ENCODE assay signal across 17 cellular contexts in the genomic region with DNA sequence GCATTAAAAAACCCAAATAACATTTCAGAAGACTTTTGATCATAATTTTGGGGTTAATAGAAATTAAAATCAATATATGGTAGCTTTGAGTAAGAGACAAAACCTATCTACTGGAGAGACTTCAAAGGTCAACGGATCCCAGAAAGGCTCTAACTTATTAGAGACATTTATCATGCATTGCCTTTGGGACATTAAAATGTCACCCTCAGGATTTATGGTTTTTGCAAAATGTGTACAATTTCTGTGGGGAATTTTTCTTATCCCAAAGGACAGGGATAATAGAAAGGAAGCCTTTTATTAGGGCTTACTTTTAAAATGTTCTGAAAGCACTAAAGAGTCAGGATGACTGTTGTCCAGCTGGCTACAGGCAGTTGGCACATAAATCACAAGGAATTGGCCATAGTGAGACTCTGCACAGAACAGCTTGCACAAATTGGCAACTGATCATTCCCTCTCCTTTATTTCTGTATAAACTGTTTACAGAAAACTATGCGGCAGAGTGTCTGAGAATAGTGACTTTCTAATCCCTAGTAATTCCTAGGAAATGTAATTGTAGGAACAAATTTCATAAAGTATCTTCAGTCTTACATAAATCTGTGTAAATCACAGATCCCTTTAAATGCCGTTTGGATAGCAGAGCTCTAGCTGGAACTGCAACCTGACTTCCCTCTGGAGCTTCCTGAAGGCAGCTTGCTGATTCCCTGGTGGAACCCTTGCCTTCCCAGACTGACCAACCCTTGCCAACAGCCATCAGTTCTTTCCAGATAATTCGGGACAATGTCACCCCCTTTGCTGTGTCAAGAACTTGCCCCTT.
DNase-seq lines count a peak whose midpoint lies in the region; ATAC-seq, FAIRE-seq and TF ChIP-seq lines count a peak whose summit lies in the region.
"Had no signal": no experiment of that assay in that cellular context is flagged by ENCODE, and none has a peak within 500 bp of the region (broad histone marks: within the 10 kb centered on the region; RNA-seq: fewer than 3 reads in every experiment).

No MANE protein-coding gene starts in this region.

- FAIRE-seq in endometrium (lab: Jason Lieb, UNC): peak; percentile 29
- FAIRE-seq: GM12892 had no signal

- in situ Hi-C loops in transverse colon (cut with MboI; ENCODE audit: low pct_ligation_motif_present in 1 of 4, low pct_unique_long_range_greater_than_20kb in 1 of 4, low sequenced_read_pairs in 3 of 4): no loop called here

- H3K4me3 ChIP-seq in lung (no peak overlapping the region), transverse colon (no peak overlapping the region)
- H3K4me3 ChIP-seq: spleen had no signal

- WGBS in lung, 2 donors: 52 to 65% methylated on average over 4 of the region's 4 CpGs
- WGBS in transverse colon (ENCODE audit: low coverage in 1 of 2), 2 donors: 27 to 42% methylated on average over 3 to 4 of the region's 4 CpGs

- intact Hi-C loops in transverse colon (cut with DNase I; ENCODE audit: low total_unique reads): no loop called here

- H3K36me3 ChIP-seq in lung (ENCODE audit: control insufficient read depth in 2 of 2, insufficient read depth in 2 of 2, low read length in 2 of 2) (no peaks in the 10 kb centered on the region), transverse colon (no peaks in the 10 kb centered on the region)
- H3K36me3 ChIP-seq: spleen had no signal

- TF ChIP-seq POLR2A in transverse colon (IDR thresholded peaks at IDR 0.05): no peak

- peak overlapping the region; percentile 14 to 20 for H3K27ac ChIP-seq in lung (ENCODE audit: low read depth in 1 of 2, low read length in 1 of 2)
- H3K27ac ChIP-seq in transverse colon: peak overlapping the region; percentile 3 to 43 (median 32)
- H3K27ac ChIP-seq: spleen had no signal

- TF ChIP-seq EP300 in transverse colon (IDR thresholded peaks at IDR 0.05; ENCODE audit: low read depth): no peak

- DNase-seq in LHCN-M2 (ENCODE audit: low read depth) (peak; percentile 92), lung (ENCODE audit: low spot score) (no peak), transverse colon (peak; percentile 24), NCI-H2196 (lab: John Stamatoyannopoulos, UW; ENCODE audit: unreplicated experiment) (no peak), NCI-H187 (lab: John Stamatoyannopoulos, UW) (no peak)
- DNase-seq: activated CD4-positive, alpha-beta T cell treated with anti-CD3 and anti-CD28 coated beads, Interleukin-2, amount 50 U/mL, for 48 hours; activated naive CD4-positive, alpha-beta T cell treated with anti-CD3 and anti-CD28 coated beads, Interleukin-2, amount 10 ng/mL, durations not matched to agents 7 days and 5 days; Calu3; cortex of kidney; naive B cell; NCI-H1092; NK-92 treated with Interleukin-12 subunit alpha and Interleukin-12 subunit beta, amount 100 ng/mL, for 24 hours; spleen; T-helper 1 cell had no signal

- ATAC-seq in lung (ENCODE audit: insufficient read depth, low FRiP score) (no peak), HG03520 (IDR thresholded peaks at IDR 0.05; ENCODE audit: unreplicated experiment) (no peak)

- no peaks in the 10 kb centered on the region for H3K27me3 ChIP-seq in lung (ENCODE audit: control insufficient read depth, insufficient read depth)
- H3K27me3 ChIP-seq in transverse colon: no peaks in the 10 kb centered on the region
- H3K27me3 ChIP-seq: spleen had no signal

- H3K9me3 ChIP-seq in lung (ENCODE audit: control insufficient read depth in 2 of 2, insufficient read depth in 1 of 2, low read length in 1 of 2): peaks cover 0 to 3% of the 10 kb centered on the region in 2 donors
- no peaks in the 10 kb centered on the region for H3K9me3 ChIP-seq in transverse colon
- H3K9me3 ChIP-seq: spleen had no signal

- H3K4me1 ChIP-seq in lung (ENCODE audit: control insufficient read depth in 2 of 2, insufficient read depth in 2 of 2, low read length in 2 of 2) (peaks cover 10 to 14% of the 10 kb centered on the region in 2 donors), transverse colon (peaks cover 12 to 52% (median 38%) of the 10 kb centered on the region in 4 donors)
- H3K4me1 ChIP-seq: spleen had no signal

- no peak for TF ChIP-seq CTCF in lung (IDR thresholded peaks at IDR 0.05; ENCODE audit: control extremely low read depth, extremely low read depth)
- TF ChIP-seq CTCF in transverse colon (IDR thresholded peaks at IDR 0.05): no peak

Comparison
In these comparisons a context has a peak if more than half of its experiments do, and no peak if none do; other contexts are left out.
1. DNase-seq: peak in LHCN-M2 (single experiment) and transverse colon (single experiment); none in lung (single experiment), NCI-H2196 (single experiment) and NCI-H187 (0 of 2).